ENCODE assay signal across 8 cellular contexts in genomic region chr19:9945319-9945966, GRCh38. TPM values are rescaled to one million over a fixed set of nuclear protein-coding genes. Genes with fewer than 3 reads are reported as not detected.
DNase-seq lines count a peak whose midpoint lies in the region; ATAC-seq and TF ChIP-seq lines count a peak whose summit lies in the region.

No MANE protein-coding gene starts in this region.

- H3K9me2 ChIP-seq in OCI-LY7 (ENCODE audit: insufficient read depth, low read length): no peaks in the 10 kb centered on the region

- no peaks in the 10 kb centered on the region for H4K20me1 ChIP-seq in OCI-LY7 (ENCODE audit: insufficient read depth, low read length)

- H3K27ac ChIP-seq in cardiac muscle cell (no peak overlapping the region), psoas muscle (peak overlapping the region; percentile 50), OCI-LY7 (ENCODE audit: low read depth, low read length, poor library complexity, severe bottlenecking) (no peak overlapping the region)
- H3K27ac ChIP-seq in CD8-positive, alpha-beta T cell (ENCODE audit: low read depth, low read length): no peak overlapping the region

- H3K9ac ChIP-seq in adipocyte (ENCODE audit: low read length): peak overlapping the region; percentile 80

- no peaks in the 10 kb centered on the region for H3K4me1 Mint-ChIP-seq in CD8-positive, alpha-beta T cell (ENCODE audit: low read depth)

- DNase-seq in G401 (ENCODE audit: low spot score) (peak; percentile 31), adipocyte (ENCODE audit: low read depth) (peak; percentile 99), cardiac muscle cell (ENCODE audit: low read depth in 1 of 2, low spot score in 1 of 2) (peak in 1 of 2 donors; percentile 99), psoas muscle (peak; percentile 89 to 93), GDM1 (lab: John Stamatoyannopoulos, UW) (no peak), OCI-LY7 (ENCODE audit: low spot score) (no peak)
- DNase-seq in CD8-positive, alpha-beta T cell: no peak

- H3K36me3 ChIP-seq in adipocyte (ENCODE audit: control insufficient read depth, insufficient read depth, low read length, severe bottlenecking) (no peaks in the 10 kb centered on the region), cardiac muscle cell (no peaks in the 10 kb centered on the region), psoas muscle (ENCODE audit: insufficient read depth in 1 of 2, low read depth in 1 of 2) (no peaks in the 10 kb centered on the region), OCI-LY7 (ENCODE audit: insufficient read depth, low read length) (no peaks in the 10 kb centered on the region)
- no peaks in the 10 kb centered on the region for H3K36me3 ChIP-seq in CD8-positive, alpha-beta T cell (ENCODE audit: insufficient read depth, low read length)

- H3K79me2 ChIP-seq in OCI-LY7 (ENCODE audit: insufficient read depth, low read depth, low read length): no peaks in the 10 kb centered on the region

- in situ Hi-C loops in G401 (cut with HindIII; ENCODE audit: low sequenced_read_pairs): no loop called here

- peaks cover 27% of the 10 kb centered on the region for H3K27me3 Mint-ChIP-seq in CD8-positive, alpha-beta T cell (ENCODE audit: low read depth)

- POLR2A ChIA-PET in OCI-LY7 (lab: Charles Lee): no interaction called here
- POLR2A ChIA-PET in CD8-positive, alpha-beta T cell (lab: Charles Lee): no interaction called here

- no peaks in the 10 kb centered on the region for H3K36me3 Mint-ChIP-seq in CD8-positive, alpha-beta T cell

- TF ChIP-seq CTCF in cardiac muscle cell (IDR thresholded peaks at IDR 0.05; ENCODE audit: low read depth, low read length) (peak; percentile 40), psoas muscle (IDR thresholded peaks at IDR 0.05) (no peak), OCI-LY7 (conservative IDR thresholded peaks at IDR 0.05; ENCODE audit: low read length) (no peak)
- no peak for TF ChIP-seq CTCF in CD8-positive, alpha-beta T cell (IDR thresholded peaks at IDR 0.05)

- intact Hi-C loops in psoas muscle (cut with DNase I): no loop called here
- intact Hi-C loops in OCI-LY7 (cut with micrococcal nuclease; ENCODE audit: unreplicated experiment): no loop called here
- intact Hi-C loops in CD8-positive, alpha-beta T cell (cut with DNase I, micrococcal nuclease): no loop called here

- ATAC-seq in psoas muscle (peak; percentile 70 to 90 (median 88)), HG03571 (IDR thresholded peaks at IDR 0.05; ENCODE audit: unreplicated experiment) (no peak)
- ATAC-seq in CD8-positive, alpha-beta T cell: no peak

- BruUV-seq in OCI-LY7 (replicated peaks; lab: Mats Ljungman, UMichigan): no TSS peak

- H2AFZ ChIP-seq in OCI-LY7 (ENCODE audit: low read length): no peak overlapping the region

- H3K4me1 ChIP-seq in adipocyte (ENCODE audit: control insufficient read depth, insufficient read depth, low read length) (peaks cover 44% of the 10 kb centered on the region), cardiac muscle cell (ENCODE audit: low read depth) (no peaks in the 10 kb centered on the region), psoas muscle (no peaks in the 10 kb centered on the region), OCI-LY7 (ENCODE audit: insufficient read depth, low read length, poor library complexity, severe bottlenecking) (no peaks in the 10 kb centered on the region)
- no peaks in the 10 kb centered on the region for H3K4me1 ChIP-seq in CD8-positive, alpha-beta T cell (ENCODE audit: insufficient read depth, low read length)

- H3K27me3 ChIP-seq in adipocyte (replicated peaks; ENCODE audit: control insufficient read depth, insufficient read depth, low read length): no peaks in the 10 kb centered on the region
- H3K27me3 ChIP-seq in cardiac muscle cell: no peaks in the 10 kb centered on the region
- no peaks in the 10 kb centered on the region for H3K27me3 ChIP-seq in psoas muscle (ENCODE audit: insufficient read depth in 3 of 3, low read length in 2 of 3)
- no peaks in the 10 kb centered on the region for H3K27me3 ChIP-seq in CD8-positive, alpha-beta T cell (ENCODE audit: insufficient read depth, low read length)

- peaks cover 14% of the 10 kb centered on the region for H3K9me3 Mint-ChIP-seq in CD8-positive, alpha-beta T cell

- no peak overlapping the region for H3K4me3 ChIP-seq in adipocyte (ENCODE audit: low read length)
- H3K4me3 ChIP-seq in cardiac muscle cell: no peak overlapping the region
- H3K4me3 ChIP-seq in psoas muscle: no peak overlapping the region
- no peak overlapping the region for H3K4me3 ChIP-seq in OCI-LY7 (ENCODE audit: low read depth, low read length, poor library complexity, severe bottlenecking)
- no peak overlapping the region for H3K4me3 ChIP-seq in CD8-positive, alpha-beta T cell (ENCODE audit: low read depth, low read length)

- 12 to 23% (median 15%) methylated on average over 18 of the region's 18 CpGs for WGBS in psoas muscle, 3 donors

- CTCF ChIA-PET in OCI-LY7 (lab: Charles Lee; ENCODE audit: unreplicated experiment): no interaction called here
- CTCF ChIA-PET in CD8-positive, alpha-beta T cell (lab: Charles Lee): no interaction called here

- H3K9me3 ChIP-seq in adipocyte (ENCODE audit: control insufficient read depth, low read length) (peaks cover 7% of the 10 kb centered on the region), cardiac muscle cell (ENCODE audit: low read depth) (no peaks in the 10 kb centered on the region), psoas muscle (peaks cover 16% of the 10 kb centered on the region), OCI-LY7 (ENCODE audit: low read length) (no peaks in the 10 kb centered on the region)
- H3K9me3 ChIP-seq in CD8-positive, alpha-beta T cell (ENCODE audit: low read length): no peaks in the 10 kb centered on the region

- H3K27ac Mint-ChIP-seq in CD8-positive, alpha-beta T cell: no peak overlapping the region

- no peak overlapping the region for H3K4me3 Mint-ChIP-seq in CD8-positive, alpha-beta T cell

- no peak overlapping the region for H3K4me2 ChIP-seq in OCI-LY7 (ENCODE audit: low read length)

RNA-seq across cellular contexts. Expression of gene OLFM2, which starts 9.1 kb away (rescaled TPM):
- 5.8 and 11.5 TPM in 2 replicates for total RNA-seq in G401 (2014; rRNA removed; shearing (Covaris generic))
- total RNA-seq in cardiac muscle cell: 36.2 and 55.1 TPM in 2 replicates
- polyA plus RNA-seq in cardiac muscle cell: 27.1 and 40.3 TPM in 2 replicates
- 1 to 10 TPM in 3 of 4 donors, under 1 TPM in 1; 0.48 to 5.1 (median 1.4) TPM for total RNA-seq in psoas muscle
- polyA plus RNA-seq in psoas muscle: 1 to 10 TPM in 1 of 3 donors, under 1 TPM in 2; 0.88 to 1.0 (median 0.90) TPM
- total RNA-seq in OCI-LY7 (2014; rRNA removed; shearing (Covaris generic)): not detected in 2 replicates
- not detected in 2 replicates for total RNA-seq in OCI-LY7 (2022)
- 1 to 10 TPM; 2.4 to 3.0 TPM for total RNA-seq in CD8-positive, alpha-beta T cell

Comparison
In these comparisons a context has a peak if more than half of its experiments do, and no peak if none do; other contexts are left out.
1. DNase-seq: peak in G401 (single experiment), adipocyte (single experiment) and psoas muscle (2 of 2); none in GDM1 (single experiment), OCI-LY7 (single experiment) and CD8-positive, alpha-beta T cell (0 of 7).
2. ATAC-seq: peak in psoas muscle (4 of 4); none in CD8-positive, alpha-beta T cell (single experiment) and HG03571 (single experiment).